8 cellular contexts compared by ENCODE assay signal in the genomic region with DNA sequence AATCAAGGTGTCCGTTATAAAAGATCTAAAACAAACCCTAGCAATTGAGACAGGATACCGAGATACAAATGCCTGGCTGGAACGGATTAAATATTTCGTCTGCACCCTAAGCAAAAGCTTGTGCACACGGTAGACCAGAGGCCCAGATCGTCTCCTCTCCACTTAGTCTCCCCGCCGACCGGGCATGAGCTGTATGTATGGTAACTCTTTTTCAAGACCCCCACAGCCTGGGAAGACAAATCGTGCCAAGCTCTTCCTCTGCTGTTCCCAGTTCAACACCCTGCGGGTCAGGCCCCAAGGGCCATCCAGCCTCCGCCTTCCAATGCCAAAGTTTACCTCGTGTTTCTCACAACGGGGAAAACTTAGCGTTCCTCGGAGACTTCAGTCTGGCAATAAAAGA.
"Had no signal": no experiment of that assay in that cellular context is flagged by ENCODE, and none has a peak within 500 bp of the region (broad histone marks: within the 10 kb centered on the region; RNA-seq: fewer than 3 reads in every experiment).

No MANE protein-coding gene starts in this region.

- DNase-seq: GOT3, HFFc6, IMR-90 had no signal

- H3K4me3 ChIP-seq: HAP-1, K562 had no signal

- H3K27ac Mint-ChIP-seq: HFFc6 had no signal

- H3K9me3 ChIP-seq: HAP-1 had no signal

- ATAC-seq: HCT116, K562 had no signal

- FAIRE-seq: H54, HTR-8/SVneo, K562 had no signal

- H3K4me1 ChIP-seq: HAP-1 had no signal

- H3K36me3 ChIP-seq: HAP-1 had no signal

- H3K4me3 Mint-ChIP-seq: HFFc6 had no signal
